8 cellular contexts compared by ENCODE assay signal in the genomic region with DNA sequence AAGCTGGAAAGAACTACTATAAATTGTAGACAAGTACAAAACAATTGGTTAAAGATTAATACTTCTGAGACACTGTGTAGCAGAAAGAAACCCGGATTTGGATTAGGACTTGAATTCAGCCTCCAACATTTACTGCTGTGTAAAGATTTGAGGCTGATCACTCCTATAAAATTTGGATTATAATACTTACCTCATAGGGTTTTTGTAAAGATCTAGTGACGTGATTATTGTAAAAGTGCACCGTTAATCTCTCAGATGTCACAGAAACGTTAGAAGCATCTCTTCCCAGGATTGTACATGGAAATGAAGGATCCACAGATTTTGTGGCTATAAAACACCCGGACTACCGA. TPM values are rescaled to one million over a fixed set of nuclear protein-coding genes. Genes with fewer than 3 reads are reported as not detected.
DNase-seq lines count a peak whose midpoint lies in the region; ATAC-seq, FAIRE-seq and TF ChIP-seq lines count a peak whose summit lies in the region.

No MANE protein-coding gene starts in this region.

- H3K4me1 ChIP-seq in PC-9 (replicated peaks; ENCODE audit: insufficient read depth) (peaks cover 13% of the 10 kb centered on the region), testis (peaks cover 11% of the 10 kb centered on the region), pancreas (peaks cover 0 to 9% (median 7%) of the 10 kb centered on the region in 3 donors)

- ATAC-seq in activated CD8-positive, alpha-beta memory T cell treated with anti-CD3 and anti-CD28 coated beads, Interleukin-2, amount 10 ng/mL, durations not matched to agents 7 days and 5 days: no peak
- ATAC-seq in pancreas: no peak

- no peak for FAIRE-seq in pancreas (lab: Jason Lieb, UNC)

- H3K4me3 ChIP-seq in PC-9 (peak overlapping the region; percentile 78), foreskin fibroblast (ENCODE audit: low read depth in 1 of 2, low read length in 2 of 2) (peak overlapping the region; percentile 66 to 76), testis (peak overlapping the region; percentile 69 to 92), pancreas (peak overlapping the region in 2 of 4 donors; percentile 69 to 86)

- CTCF ChIA-PET in activated CD8-positive, alpha-beta memory T cell treated with anti-CD3 and anti-CD28 coated beads, Interleukin-2, amount 10 ng/mL, durations not matched to agents 7 days and 5 days (lab: Charles Lee): interaction anchor here (1.8 to 2.5 kb wide), 3 partner anchors 8 to 13 kb away, joined by 6 to 12 read pairs (median 9); no protein-coding TSS in a partner anchor
- CTCF ChIA-PET in PC-9 (lab: Charles Lee): no interaction called here

- BruUV-seq in PC-9 (replicated peaks; lab: Mats Ljungman, UMichigan): no TSS peak

- H3K27me3 ChIP-seq in PC-9 (ENCODE audit: insufficient read depth, low read depth) (no peaks in the 10 kb centered on the region), testis (no peaks in the 10 kb centered on the region), pancreas (no peaks in the 10 kb centered on the region)

- peaks cover 30% of the 10 kb centered on the region for H3K79me2 ChIP-seq in PC-9 (ENCODE audit: low read depth)

- peaks cover 13% of the 10 kb centered on the region for H3K36me3 Mint-ChIP-seq in activated CD8-positive, alpha-beta memory T cell treated with anti-CD3 and anti-CD28 coated beads, Interleukin-2, amount 10 ng/mL, durations not matched to agents 7 days and 5 days

- no peaks in the 10 kb centered on the region for H3K9me3 ChIP-seq in PC-9 (ENCODE audit: insufficient read depth, low read depth)
- H3K9me3 ChIP-seq in testis: no peaks in the 10 kb centered on the region
- no peaks in the 10 kb centered on the region for H3K9me3 ChIP-seq in pancreas

- peak overlapping the region; percentile 86 for H2AFZ ChIP-seq in PC-9

- H3K27ac ChIP-seq in PC-9 (no peak overlapping the region), testis (peak overlapping the region in 1 of 2 donors; percentile 91), pancreas (peak overlapping the region in 2 of 4 donors; percentile 71 to 83)

- H4K20me1 ChIP-seq in PC-9 (ENCODE audit: insufficient read depth): no peaks in the 10 kb centered on the region

- peaks cover 2% of the 10 kb centered on the region for H3K9me3 Mint-ChIP-seq in activated CD8-positive, alpha-beta memory T cell treated with anti-CD3 and anti-CD28 coated beads, Interleukin-2, amount 10 ng/mL, durations not matched to agents 7 days and 5 days (ENCODE audit: low read depth)

- no peak for TF ChIP-seq POLR2A in testis (IDR thresholded peaks at IDR 0.05)

- no peaks in the 10 kb centered on the region for H3K27me3 Mint-ChIP-seq in activated CD8-positive, alpha-beta memory T cell treated with anti-CD3 and anti-CD28 coated beads, Interleukin-2, amount 10 ng/mL, durations not matched to agents 7 days and 5 days

- POLR2A ChIA-PET in PC-9 (lab: Charles Lee; ENCODE audit: unreplicated experiment): no interaction called here

- 3 to 5% methylated on average over 6 of the region's 6 CpGs for WGBS in testis, 2 donors
- WGBS in pancreas, 2 donors: 0 to 1% methylated on average over 6 of the region's 6 CpGs

- intact Hi-C loops in PC-9 (cut with micrococcal nuclease; ENCODE audit: unreplicated experiment) (loop anchor here (2.0 to 5.0 kb wide), 2 partner anchors 57 to 616 kb away; a partner anchor contains a TSS), testis (cut with DNase I; ENCODE audit: low total_unique reads) (no loop called here), pancreas (cut with DNase I) (no loop called here)

- peaks cover 31% of the 10 kb centered on the region for H3K4me1 Mint-ChIP-seq in activated CD8-positive, alpha-beta memory T cell treated with anti-CD3 and anti-CD28 coated beads, Interleukin-2, amount 10 ng/mL, durations not matched to agents 7 days and 5 days

- peak overlapping the region; percentile 85 for H3K4me2 ChIP-seq in PC-9

- H3K36me3 ChIP-seq in PC-9 (ENCODE audit: low read depth): no peaks in the 10 kb centered on the region
- H3K36me3 ChIP-seq in testis (ENCODE audit: low read depth, missing control alignments): no peaks in the 10 kb centered on the region
- H3K36me3 ChIP-seq in pancreas: no peaks in the 10 kb centered on the region

- TF ChIP-seq CTCF in PC-9 (conservative IDR thresholded peaks at IDR 0.05): no peak
- TF ChIP-seq CTCF in foreskin fibroblast (IDR thresholded peaks at IDR 0.05; ENCODE audit: low read depth, low read length): no peak
- TF ChIP-seq CTCF in testis (IDR thresholded peaks at IDR 0.05): no peak
- no peak for TF ChIP-seq CTCF in pancreas (IDR thresholded peaks at IDR 0.05)

- DNase-seq in activated CD8-positive, alpha-beta memory T cell treated with anti-CD3 and anti-CD28 coated beads, Interleukin-2, amount 10 ng/mL, durations not matched to agents 7 days and 5 days: no peak
- no peak for DNase-seq in activated CD8-positive, alpha-beta memory T cell treated with anti-CD3 and anti-CD28 coated beads, Interleukin-2, amount 50 U/mL, for 48 hours
- DNase-seq in PC-9: no peak
- DNase-seq in foreskin fibroblast: no peak
- no peak for DNase-seq in testis
- DNase-seq in SHP77 treated with DMSO at 0.1 percent for 48 hours (lab: John Stamatoyannopoulos, UW): no peak
- DNase-seq in AG20443 (ENCODE audit: low spot score): no peak
- no peak for DNase-seq in pancreas

- no peaks in the 10 kb centered on the region for H3K9me2 ChIP-seq in PC-9 (ENCODE audit: insufficient read depth)

- H3K4me3 Mint-ChIP-seq in activated CD8-positive, alpha-beta memory T cell treated with anti-CD3 and anti-CD28 coated beads, Interleukin-2, amount 10 ng/mL, durations not matched to agents 7 days and 5 days: peak overlapping the region; percentile 92

- H3K27ac Mint-ChIP-seq in activated CD8-positive, alpha-beta memory T cell treated with anti-CD3 and anti-CD28 coated beads, Interleukin-2, amount 10 ng/mL, durations not matched to agents 7 days and 5 days: peak overlapping the region; percentile 87

- H3F3A ChIP-seq in PC-9 (ENCODE audit: insufficient read depth, low read depth): peaks cover 5% of the 10 kb centered on the region; the same call in 1 of the 2 replicates

RNA-seq across cellular contexts. Expression of a gene that starts 0.3 kb away (rescaled TPM):
- total RNA-seq in activated CD8-positive, alpha-beta memory T cell treated with anti-CD3 and anti-CD28 coated beads, Interleukin-2, amount 10 ng/mL, durations not matched to agents 7 days and 5 days: 10 to 100 TPM; 37.3 to 44.9 TPM
- total RNA-seq in PC-9 (2021) (34.5 and 42.0 TPM in 2 replicates), testis (10 to 100 TPM; 34.1 to 38.1 TPM), pancreas (10 to 100 TPM in 4 of 6 donors, 1 to 10 TPM in 2; 7.8 to 14.4 (median 10.5) TPM)
- polyA plus RNA-seq in testis (ENCODE audit: insufficient read depth, low read depth, low replicate concordance) (48.7 TPM), pancreas (10 to 100 TPM; 13.2 to 22.5 TPM)

RNA-seq across cellular contexts. Expression of a gene that starts 57.2 kb away (rescaled TPM):
- 100 to 1,000 TPM in 1 of 2 experiments, 10 to 100 TPM in 1; 50.1 to 102 TPM for total RNA-seq in activated CD8-positive, alpha-beta memory T cell treated with anti-CD3 and anti-CD28 coated beads, Interleukin-2, amount 10 ng/mL, durations not matched to agents 7 days and 5 days
- 33.4 and 37.4 TPM in 2 replicates for total RNA-seq in PC-9 (2021)
- total RNA-seq in testis: 10 to 100 TPM; 29.9 to 38.0 TPM
- 19.0 TPM for polyA plus RNA-seq in testis (ENCODE audit: insufficient read depth, low read depth, low replicate concordance)
- 10 to 100 TPM in 1 of 6 donors, 1 to 10 TPM in 5; 5.1 to 12.0 (median 8.3) TPM for total RNA-seq in pancreas
- polyA plus RNA-seq in pancreas: 10 to 100 TPM; 11.5 to 14.0 TPM
